29 cellular contexts compared by ENCODE assay signal in genomic region chr4:168491563-168491962, GRCh38.
"Had no signal": no experiment of that assay in that cellular context is flagged by ENCODE, and none has a peak within 500 bp of the region (broad histone marks: within the 10 kb centered on the region; RNA-seq: fewer than 3 reads in every experiment).

No MANE protein-coding gene starts in this region.

- H3K27ac ChIP-seq: body of pancreas, colonic mucosa, epithelial cell of prostate, esophagus squamous epithelium, gastroesophageal sphincter, heart right ventricle, WERI-Rb-1 had no signal

- H3K4me3 ChIP-seq: body of pancreas, colonic mucosa, esophagus squamous epithelium, gastroesophageal sphincter, heart right ventricle had no signal

- DNase-seq: activated B cell treated with CpG ODN at 0.5 μM for 24 hours; activated CD4-positive, alpha-beta T cell treated with anti-CD3 and anti-CD28 coated beads for 48 hours; activated CD4-positive, alpha-beta T cell treated with anti-CD3 and anti-CD28 coated beads, Interleukin-2, amount 50 U/mL, for 1 hour; activated CD4-positive, alpha-beta T cell treated with anti-CD3 and anti-CD28 coated beads, Interleukin-2, amount 50 U/mL, for 48 hours; activated CD8-positive, alpha-beta memory T cell treated with anti-CD3 and anti-CD28 coated beads for 24 hours; activated CD8-positive, alpha-beta T cell treated with anti-CD3 and anti-CD28 coated beads for 36 hours; activated effector memory CD4-positive, alpha-beta T cell treated with Interleukin-2 at 50 U/mL for 16 hours; activated gamma-delta T cell treated with Interleukin-2 at 50 U/mL for 16 hours; activated naive CD4-positive, alpha-beta T cell treated with anti-CD3 and anti-CD28 coated beads, Interleukin-2, amount 50 U/mL, for 16 hours; activated naive CD4-positive, alpha-beta T cell treated with Interleukin-2 at 50 U/mL for 16 hours; activated T-cell treated with anti-CD3 and anti-CD28 coated beads, Interleukin-2, amount 50 U/mL, for 4 hours; amniotic stem cell; aorta; body of pancreas; caudate nucleus; colonic mucosa; effector CD8-positive, alpha-beta T cell; esophagus squamous epithelium; foreskin melanocyte; heart right ventricle; T-helper 17 cell; T1000; WERI-Rb-1 had no signal

- H3K4me1 ChIP-seq: body of pancreas, colonic mucosa, gastroesophageal sphincter had no signal

- H3K27me3 ChIP-seq: body of pancreas, colonic mucosa, esophagus squamous epithelium, gastroesophageal sphincter, heart right ventricle had no signal

- H3K36me3 ChIP-seq: colonic mucosa, esophagus squamous epithelium, gastroesophageal sphincter, heart right ventricle, WERI-Rb-1 had no signal

- FAIRE-seq: endometrium, endothelial cell of umbilical vein had no signal

- H3K9me3 ChIP-seq: body of pancreas, colonic mucosa, esophagus squamous epithelium, gastroesophageal sphincter, heart right ventricle had no signal

- ATAC-seq: activated CD4-positive, CD25-positive, alpha-beta regulatory T cell treated with anti-CD3 and anti-CD28 coated beads, Interleukin-2, amount 50 U/mL, for 24 hours; activated CD8-positive, alpha-beta T cell treated with anti-CD3 and anti-CD28 coated beads for 36 hours; activated T-cell treated with anti-CD3 and anti-CD28 coated beads, Interleukin-2, amount 50 U/mL, for 4 hours; activated T-helper 17 cell treated with anti-CD3 and anti-CD28 coated beads, Interleukin-2, amount 50 U/mL, for 72 hours; body of pancreas; gastroesophageal sphincter; heart right ventricle; T-helper 17 cell had no signal
